In the genomic region with DNA sequence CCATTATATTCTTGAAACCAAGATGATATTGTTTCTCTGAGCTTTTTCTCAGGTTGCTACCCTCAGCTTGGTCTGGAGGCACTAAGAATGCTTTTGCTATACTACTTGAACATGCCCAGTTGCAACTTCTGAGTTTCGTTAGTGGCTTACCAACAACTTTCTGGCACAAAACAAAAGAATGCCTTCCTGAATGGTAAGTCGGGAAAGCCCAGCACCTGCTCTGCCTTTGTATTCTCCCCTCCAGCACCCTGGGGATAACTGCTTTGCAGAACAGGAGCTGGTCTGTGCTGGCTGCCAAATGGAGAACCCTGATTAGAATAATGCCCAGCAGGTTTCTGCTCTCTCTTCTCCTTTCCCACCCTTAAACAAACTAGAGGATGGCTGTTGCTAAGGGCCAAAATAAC, we compare ENCODE assay signal across 1 cellular context.
A peak's percentile ranks its signal among the peaks of the same experiment; 100 is the strongest.
TF ChIP-seq lines count a peak whose summit lies in the region.

No MANE protein-coding gene starts in this region.

TF ChIP-seq in GM23338, 12 proteins besides CTCF, POLR2A, EP300 and RAD21 (continued from another document):
- TF ChIP-seq, protein P1, sequence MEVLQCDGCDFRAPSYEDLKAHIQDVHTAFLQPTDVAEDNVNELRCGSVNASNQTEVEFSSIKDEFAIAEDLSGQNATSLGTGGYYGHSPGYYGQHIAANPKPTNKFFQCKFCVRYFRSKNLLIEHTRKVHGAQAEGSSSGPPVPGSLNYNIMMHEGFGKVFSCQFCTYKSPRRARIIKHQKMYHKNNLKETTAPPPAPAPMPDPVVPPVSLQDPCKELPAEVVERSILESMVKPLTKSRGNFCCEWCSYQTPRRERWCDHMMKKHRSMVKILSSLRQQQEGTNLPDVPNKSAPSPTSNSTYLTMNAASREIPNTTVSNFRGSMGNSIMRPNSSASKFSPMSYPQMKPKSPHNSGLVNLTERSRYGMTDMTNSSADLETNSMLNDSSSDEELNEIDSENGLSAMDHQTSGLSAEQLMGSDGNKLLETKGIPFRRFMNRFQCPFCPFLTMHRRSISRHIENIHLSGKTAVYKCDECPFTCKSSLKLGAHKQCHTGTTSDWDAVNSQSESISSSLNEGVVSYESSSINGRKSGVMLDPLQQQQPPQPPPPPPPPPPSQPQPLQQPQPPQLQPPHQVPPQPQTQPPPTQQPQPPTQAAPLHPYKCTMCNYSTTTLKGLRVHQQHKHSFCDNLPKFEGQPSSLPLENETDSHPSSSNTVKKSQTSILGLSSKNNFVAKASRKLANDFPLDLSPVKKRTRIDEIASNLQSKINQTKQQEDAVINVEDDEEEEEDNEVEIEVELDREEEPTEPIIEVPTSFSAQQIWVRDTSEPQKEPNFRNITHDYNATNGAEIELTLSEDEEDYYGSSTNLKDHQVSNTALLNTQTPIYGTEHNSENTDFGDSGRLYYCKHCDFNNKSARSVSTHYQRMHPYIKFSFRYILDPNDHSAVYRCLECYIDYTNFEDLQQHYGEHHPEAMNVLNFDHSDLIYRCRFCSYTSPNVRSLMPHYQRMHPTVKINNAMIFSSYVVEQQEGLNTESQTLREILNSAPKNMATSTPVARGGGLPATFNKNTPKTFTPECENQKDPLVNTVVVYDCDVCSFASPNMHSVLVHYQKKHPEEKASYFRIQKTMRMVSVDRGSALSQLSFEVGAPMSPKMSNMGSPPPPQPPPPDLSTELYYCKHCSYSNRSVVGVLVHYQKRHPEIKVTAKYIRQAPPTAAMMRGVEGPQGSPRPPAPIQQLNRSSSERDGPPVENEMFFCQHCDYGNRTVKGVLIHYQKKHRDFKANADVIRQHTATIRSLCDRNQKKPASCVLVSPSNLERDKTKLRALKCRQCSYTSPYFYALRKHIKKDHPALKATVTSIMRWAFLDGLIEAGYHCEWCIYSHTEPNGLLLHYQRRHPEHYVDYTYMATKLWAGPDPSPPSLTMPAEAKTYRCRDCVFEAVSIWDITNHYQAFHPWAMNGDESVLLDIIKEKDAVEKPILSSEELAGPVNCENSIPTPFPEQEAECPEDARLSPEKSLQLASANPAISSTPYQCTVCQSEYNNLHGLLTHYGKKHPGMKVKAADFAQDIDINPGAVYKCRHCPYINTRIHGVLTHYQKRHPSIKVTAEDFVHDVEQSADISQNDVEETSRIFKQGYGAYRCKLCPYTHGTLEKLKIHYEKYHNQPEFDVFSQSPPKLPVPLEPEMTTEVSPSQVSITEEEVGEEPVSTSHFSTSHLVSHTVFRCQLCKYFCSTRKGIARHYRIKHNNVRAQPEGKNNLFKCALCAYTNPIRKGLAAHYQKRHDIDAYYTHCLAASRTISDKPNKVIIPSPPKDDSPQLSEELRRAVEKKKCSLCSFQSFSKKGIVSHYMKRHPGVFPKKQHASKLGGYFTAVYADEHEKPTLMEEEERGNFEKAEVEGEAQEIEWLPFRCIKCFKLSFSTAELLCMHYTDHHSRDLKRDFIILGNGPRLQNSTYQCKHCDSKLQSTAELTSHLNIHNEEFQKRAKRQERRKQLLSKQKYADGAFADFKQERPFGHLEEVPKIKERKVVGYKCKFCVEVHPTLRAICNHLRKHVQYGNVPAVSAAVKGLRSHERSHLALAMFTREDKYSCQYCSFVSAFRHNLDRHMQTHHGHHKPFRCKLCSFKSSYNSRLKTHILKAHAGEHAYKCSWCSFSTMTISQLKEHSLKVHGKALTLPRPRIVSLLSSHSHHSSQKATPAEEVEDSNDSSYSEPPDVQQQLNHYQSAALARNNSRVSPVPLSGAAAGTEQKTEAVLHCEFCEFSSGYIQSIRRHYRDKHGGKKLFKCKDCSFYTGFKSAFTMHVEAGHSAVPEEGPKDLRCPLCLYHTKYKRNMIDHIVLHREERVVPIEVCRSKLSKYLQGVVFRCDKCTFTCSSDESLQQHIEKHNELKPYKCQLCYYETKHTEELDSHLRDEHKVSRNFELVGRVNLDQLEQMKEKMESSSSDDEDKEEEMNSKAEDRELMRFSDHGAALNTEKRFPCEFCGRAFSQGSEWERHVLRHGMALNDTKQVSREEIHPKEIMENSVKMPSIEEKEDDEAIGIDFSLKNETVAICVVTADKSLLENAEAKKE (CRISPR knock-in tag; IDR thresholded peaks at IDR 0.05): peak; percentile 93
- 0 out of 2 replicates have a peak, but pooled peaks have one; percentile 32 for TF ChIP-seq NANOG (IDR thresholded peaks at IDR 0.05; ENCODE audit: borderline replicate concordance)
